22 cellular contexts compared by ENCODE assay signal in genomic region chr5:29790281-29790680, GRCh38.
"Had no signal": no experiment of that assay in that cellular context is flagged by ENCODE, and none has a peak within 500 bp of the region (broad histone marks: within the 10 kb centered on the region; RNA-seq: fewer than 3 reads in every experiment).

No MANE protein-coding gene starts in this region.

- ATAC-seq: stimulated activated effector memory CD8-positive, alpha-beta T cell treated with anti-CD3 and anti-CD28 coated beads, Interleukin-12 subunit alpha, Interleukin-12 subunit beta, amount 100 ng/mL, for 72 hours; stimulated activated memory B cell treated with anti-CD40 and anti-IgM and Interleukin-4, amounts not matched to agents 10 μg/mL and 1 μg/mL and 100 μg/mL, for 72 hours; stimulated activated naive B cell treated with anti-CD40 and anti-IgM and Interleukin-4, amounts not matched to agents 10 μg/mL and 1 μg/mL and 100 μg/mL, for 72 hours; stimulated activated naive CD8-positive, alpha-beta T cell treated with anti-CD3 and anti-CD28 coated beads, Interleukin-15, amount 100 ng/mL, for 72 hours; stimulated activated naive CD8-positive, alpha-beta T cell treated with anti-CD3 and anti-CD28 coated beads, Interleukin-15, Interleukin-2, amounts not matched to agents 100 U/mL and 50 U/mL, for 24 hours; upper lobe of right lung had no signal

- DNase-seq: stimulated activated CD4-positive, alpha-beta T cell treated with anti-CD3 and anti-CD28 coated beads, Interleukin-2, amount 100 ng/mL, for 48 hours; stimulated activated CD4-positive, alpha-beta T cell treated with anti-CD3 and anti-CD28 coated beads, Interleukin-4, amount 100 ng/mL, for 1 hour; stimulated activated CD4-positive, alpha-beta T cell treated with anti-CD3 and anti-CD28 coated beads, Interleukin-4, amount 100 ng/mL, for 24 hours; stimulated activated CD4-positive, alpha-beta T cell treated with anti-CD3 and anti-CD28 coated beads, Interleukin-4, amount 100 ng/mL, for 4 hours; stimulated activated CD8-positive, alpha-beta memory T cell treated with anti-CD3 and anti-CD28 coated beads, Interleukin-4, amount 100 ng/mL, for 48 hours; stimulated activated naive B cell treated with anti-CD40 and anti-IgM and Interleukin-4, amounts not matched to agents 10 μg/mL and 1 μg/mL and 100 μg/mL, for 72 hours; stimulated activated naive CD4-positive, alpha-beta T cell; stimulated activated naive CD4-positive, alpha-beta T cell treated with Interleukin-2 at 50 U/mL for 16 hours; stimulated activated naive CD8-positive, alpha-beta T cell treated with anti-CD3 and anti-CD28 coated beads, Interleukin-15, amount 100 ng/mL, for 72 hours; stimulated activated naive CD8-positive, alpha-beta T cell treated with anti-CD3 and anti-CD28 coated beads, Interleukin-15, Interleukin-2, amounts not matched to agents 100 U/mL and 50 U/mL, for 24 hours; stomach; substantia nigra; testis; thyroid gland; tibial artery; transverse colon; trophoblast cell; upper lobe of left lung; upper lobe of right lung; uterus had no signal
